Comparison of ENCODE assay signal across 23 cellular contexts in genomic region chr6:52115891-52116604, GRCh38. TPM values are rescaled to one million over a fixed set of nuclear protein-coding genes. Genes with fewer than 3 reads are reported as not detected.
DNase-seq lines count a peak whose midpoint lies in the region; ATAC-seq and TF ChIP-seq lines count a peak whose summit lies in the region.
"Had no signal": no experiment of that assay in that cellular context is flagged by ENCODE, and none has a peak within 500 bp of the region (broad histone marks: within the 10 kb centered on the region; RNA-seq: fewer than 3 reads in every experiment).

No MANE protein-coding gene starts in this region.

- H3K36me3 ChIP-seq in psoas muscle (ENCODE audit: insufficient read depth in 1 of 2, low read depth in 1 of 2) = no peaks in the 10 kb centered on the region
- H3K36me3 ChIP-seq in SK-N-SH (replicated peaks in 1 of 2; ENCODE audit: control insufficient read depth in 1 of 2, insufficient read depth in 2 of 2, low read length in 1 of 2) = no peaks in the 10 kb centered on the region
- H3K36me3 ChIP-seq: HAP-1 had no signal

- CTCF ChIA-PET in SK-N-SH (lab: Yijun Ruan, JAX) = interaction anchor here (0.9 to 1.9 kb wide), 3 partner anchors 14 to 118 kb away, joined by 3 to 4 read pairs (median 4); no protein-coding TSS in a partner anchor

- no peak overlapping the region for H2AFZ ChIP-seq in SK-N-SH (ENCODE audit: low read depth)
- H2AFZ ChIP-seq: GM23248 had no signal

- no peaks in the 10 kb centered on the region for H3K9me2 ChIP-seq in SK-N-SH

- no peak for TF ChIP-seq EP300 in SK-N-SH (IDR thresholded peaks at IDR 0.05; ENCODE audit: borderline replicate concordance in 1 of 2, low read depth in 1 of 2, low read length in 1 of 2)

- H3K27ac ChIP-seq in VCaP = peak overlapping the region; percentile 48
- H3K27ac ChIP-seq in psoas muscle = peak overlapping the region; percentile 80
- H3K27ac ChIP-seq in SK-N-SH (ENCODE audit: low read depth in 2 of 2, low read length in 1 of 2) = no peak overlapping the region
- H3K27ac ChIP-seq: GM23248 had no signal

- WGBS in psoas muscle, 3 donors = 53 to 61% (median 56%) methylated on average over 3 of the region's 3 CpGs
- 2% methylated on average over 3 of the region's 3 CpGs for WGBS in SK-N-SH (ENCODE audit: low lambda C conversion rate)

- ATAC-seq in psoas muscle = no peak

- H4K20me1 ChIP-seq in SK-N-SH (ENCODE audit: insufficient read depth) = no peaks in the 10 kb centered on the region

- no peak overlapping the region for H3K4me2 ChIP-seq in SK-N-SH

- intact Hi-C loops in psoas muscle (cut with DNase I) = no loop called here

- no peak overlapping the region for H3K9ac ChIP-seq in SK-N-SH
- H3K9ac ChIP-seq: GM23248 had no signal

- peak; percentile 26 for DNase-seq in Caki2 (ENCODE audit: low read depth)
- DNase-seq in LNCaP clone FGC (ENCODE audit: low read depth) = peak; percentile 83
- no peak for DNase-seq in psoas muscle
- DNase-seq in hippocampal formation (lab: John Stamatoyannopoulos, UW) = no peak
- no peak for DNase-seq in dermis blood vessel endothelial cell
- no peak for DNase-seq in SK-N-SH
- no peak for DNase-seq in stimulated activated CD4-positive, alpha-beta T cell treated with anti-CD3 and anti-CD28 coated beads, Interleukin-4, amount 100 ng/mL, for 1 hour
- DNase-seq: AML-193; Calu3; CD4-positive, CD25-positive, alpha-beta regulatory T cell; GM23248; KBM-7; NCI-H1436; NCI-H1930; NCI-H2171 treated with DMSO at 0.1 percent for 48 hours; NCI-H446; NCI-H774; OCI-M1; RPMI8226; SHP77 treated with DMSO at 0.1 percent for 48 hours; T-helper 1 cell had no signal

- H3F3A ChIP-seq in SK-N-SH (replicated peaks; ENCODE audit: insufficient read depth) = no peaks in the 10 kb centered on the region

- no peaks in the 10 kb centered on the region for H3K79me2 ChIP-seq in SK-N-SH (ENCODE audit: insufficient read depth)

- H3K4me1 ChIP-seq in psoas muscle (peaks cover 15% of the 10 kb centered on the region), SK-N-SH (ENCODE audit: control insufficient read depth in 1 of 2, insufficient read depth in 2 of 2, low read depth in 1 of 2, low read length in 1 of 2) (no peaks in the 10 kb centered on the region)
- H3K4me1 ChIP-seq: HAP-1 had no signal

- H3K4me3 ChIP-seq in LNCaP clone FGC (ENCODE audit: low read depth, low read length) (no peak overlapping the region), psoas muscle (peak overlapping the region; percentile 1), SK-N-SH (ENCODE audit: low read depth in 2 of 2, low read length in 1 of 2) (no peak overlapping the region)
- H3K4me3 ChIP-seq: GM23248, HAP-1 had no signal

- H3K27me3 ChIP-seq in psoas muscle (ENCODE audit: insufficient read depth in 3 of 3, low read length in 2 of 3) = no peaks in the 10 kb centered on the region
- H3K27me3 ChIP-seq in SK-N-SH (ENCODE audit: insufficient read depth) = no peaks in the 10 kb centered on the region

- no peaks in the 10 kb centered on the region for H3K9me3 ChIP-seq in psoas muscle
- no peaks in the 10 kb centered on the region for H3K9me3 ChIP-seq in SK-N-SH
- H3K9me3 ChIP-seq: HAP-1 had no signal

- POLR2A ChIA-PET in SK-N-SH (lab: Yijun Ruan, JAX) = no interaction called here

- no peak for TF ChIP-seq CTCF in LNCaP clone FGC (IDR thresholded peaks at IDR 0.05; ENCODE audit: control insufficient read depth, extremely low read depth, insufficient read depth)
- no peak for TF ChIP-seq CTCF in VCaP (conservative IDR thresholded peaks at IDR 0.05)
- TF ChIP-seq CTCF in psoas muscle (IDR thresholded peaks at IDR 0.05) = no peak
- no peak for TF ChIP-seq CTCF in SK-N-SH (IDR thresholded peaks at IDR 0.05)

- in situ Hi-C loops in Caki2 (cut with HindIII; ENCODE audit: low pct_unique_long_range_greater_than_20kb, low sequenced_read_pairs) = no loop called here

- TF ChIP-seq RAD21 in SK-N-SH (IDR thresholded peaks at IDR 0.05; ENCODE audit: low read length) = no peak

TF ChIP-seq in SK-N-SH, 30 proteins besides CTCF, POLR2A, EP300 and RAD21:
- TF ChIP-seq TCF12 (IDR thresholded peaks at IDR 0.05) (no peak), POLR2AphosphoS5 (IDR thresholded peaks at IDR 0.05; ENCODE audit: low read depth, low read length) (no peak), MAX (IDR thresholded peaks at IDR 0.05; ENCODE audit: low read depth) (no peak), IRF3 (IDR thresholded peaks at IDR 0.05; ENCODE audit: low read depth, low read length) (no peak), GABPA (IDR thresholded peaks at IDR 0.05; ENCODE audit: low read depth) (no peak), ELF1 (IDR thresholded peaks at IDR 0.05) (no peak), NFIC (IDR thresholded peaks at IDR 0.05; ENCODE audit: borderline replicate concordance) (no peak), RXRA (IDR thresholded peaks at IDR 0.05; ENCODE audit: borderline replicate concordance, low read depth) (no peak), FOXJ3 (CRISPR knock-in tag; IDR thresholded peaks at IDR 0.05) (no peak), SIN3A (IDR thresholded peaks at IDR 0.05; ENCODE audit: borderline replicate concordance, low read depth, low read length) (no peak), TEAD4 (IDR thresholded peaks at IDR 0.05; ENCODE audit: borderline replicate concordance, insufficient read depth) (no peak), MXI1 (IDR thresholded peaks at IDR 0.05; ENCODE audit: low read depth, low read length) (no peak), FOSL2 (IDR thresholded peaks at IDR 0.05; ENCODE audit: borderline replicate concordance, low read depth) (no peak)
- TF ChIP-seq, protein P1, sequence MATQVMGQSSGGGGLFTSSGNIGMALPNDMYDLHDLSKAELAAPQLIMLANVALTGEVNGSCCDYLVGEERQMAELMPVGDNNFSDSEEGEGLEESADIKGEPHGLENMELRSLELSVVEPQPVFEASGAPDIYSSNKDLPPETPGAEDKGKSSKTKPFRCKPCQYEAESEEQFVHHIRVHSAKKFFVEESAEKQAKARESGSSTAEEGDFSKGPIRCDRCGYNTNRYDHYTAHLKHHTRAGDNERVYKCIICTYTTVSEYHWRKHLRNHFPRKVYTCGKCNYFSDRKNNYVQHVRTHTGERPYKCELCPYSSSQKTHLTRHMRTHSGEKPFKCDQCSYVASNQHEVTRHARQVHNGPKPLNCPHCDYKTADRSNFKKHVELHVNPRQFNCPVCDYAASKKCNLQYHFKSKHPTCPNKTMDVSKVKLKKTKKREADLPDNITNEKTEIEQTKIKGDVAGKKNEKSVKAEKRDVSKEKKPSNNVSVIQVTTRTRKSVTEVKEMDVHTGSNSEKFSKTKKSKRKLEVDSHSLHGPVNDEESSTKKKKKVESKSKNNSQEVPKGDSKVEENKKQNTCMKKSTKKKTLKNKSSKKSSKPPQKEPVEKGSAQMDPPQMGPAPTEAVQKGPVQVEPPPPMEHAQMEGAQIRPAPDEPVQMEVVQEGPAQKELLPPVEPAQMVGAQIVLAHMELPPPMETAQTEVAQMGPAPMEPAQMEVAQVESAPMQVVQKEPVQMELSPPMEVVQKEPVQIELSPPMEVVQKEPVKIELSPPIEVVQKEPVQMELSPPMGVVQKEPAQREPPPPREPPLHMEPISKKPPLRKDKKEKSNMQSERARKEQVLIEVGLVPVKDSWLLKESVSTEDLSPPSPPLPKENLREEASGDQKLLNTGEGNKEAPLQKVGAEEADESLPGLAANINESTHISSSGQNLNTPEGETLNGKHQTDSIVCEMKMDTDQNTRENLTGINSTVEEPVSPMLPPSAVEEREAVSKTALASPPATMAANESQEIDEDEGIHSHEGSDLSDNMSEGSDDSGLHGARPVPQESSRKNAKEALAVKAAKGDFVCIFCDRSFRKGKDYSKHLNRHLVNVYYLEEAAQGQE (IDR thresholded peaks at IDR 0.05; ENCODE audit: low read depth, low read length) = no peak

RNA-seq across cellular contexts. Expression of gene PKHD1, which starts 28.6 kb away (rescaled TPM):
- total RNA-seq in Caki2 (2014; rRNA removed; shearing (Covaris generic); ENCODE audit: low replicate concordance) = 3.4 and 4.2 TPM in 2 replicates
- total RNA-seq in psoas muscle = under 1 TPM in 3 of 4 donors, not detected in 1; 0.02 to 0.11 (median 0.04) TPM
- under 1 TPM in 2 of 3 donors, not detected in 1; under 0.01 to 0.01 TPM for polyA plus RNA-seq in psoas muscle
- 0.09 and 0.17 TPM in 2 replicates for total RNA-seq in dermis blood vessel endothelial cell
- polyA plus RNA-seq in SK-N-SH (2012; rRNA removed) = under 0.01 TPM in 1 of 2 replicates, not detected in the other
- polyA plus RNA-seq in SK-N-SH (2012; cell fraction: cytosol; rRNA removed) = under 0.01 and 0.01 TPM in 2 replicates
- polyA plus RNA-seq in SK-N-SH (2012; cell fraction: nucleus; rRNA removed) = under 0.01 and 0.01 TPM in 2 replicates
- total RNA-seq: GM23248 had no signal
- polyA plus RNA-seq: CD4-positive, CD25-positive, alpha-beta regulatory T cell; GM23248 had no signal

Comparison
In these comparisons a context has a peak if more than half of its experiments do, and no peak if none do; other contexts are left out.
1. DNase-seq: peak in Caki2 (single experiment) and LNCaP clone FGC (single experiment); none in psoas muscle (0 of 2), hippocampal formation (0 of 2), dermis blood vessel endothelial cell (single experiment), SK-N-SH (single experiment) and stimulated activated CD4-positive, alpha-beta T cell treated with anti-CD3 and anti-CD28 coated beads, Interleukin-4, amount 100 ng/mL, for 1 hour (single experiment).
2. H3K27ac ChIP-seq: peak in VCaP (single experiment) and psoas muscle (single experiment); none in SK-N-SH (0 of 2).